Comparison of ENCODE assay signal across 9 cellular contexts in the genomic region with DNA sequence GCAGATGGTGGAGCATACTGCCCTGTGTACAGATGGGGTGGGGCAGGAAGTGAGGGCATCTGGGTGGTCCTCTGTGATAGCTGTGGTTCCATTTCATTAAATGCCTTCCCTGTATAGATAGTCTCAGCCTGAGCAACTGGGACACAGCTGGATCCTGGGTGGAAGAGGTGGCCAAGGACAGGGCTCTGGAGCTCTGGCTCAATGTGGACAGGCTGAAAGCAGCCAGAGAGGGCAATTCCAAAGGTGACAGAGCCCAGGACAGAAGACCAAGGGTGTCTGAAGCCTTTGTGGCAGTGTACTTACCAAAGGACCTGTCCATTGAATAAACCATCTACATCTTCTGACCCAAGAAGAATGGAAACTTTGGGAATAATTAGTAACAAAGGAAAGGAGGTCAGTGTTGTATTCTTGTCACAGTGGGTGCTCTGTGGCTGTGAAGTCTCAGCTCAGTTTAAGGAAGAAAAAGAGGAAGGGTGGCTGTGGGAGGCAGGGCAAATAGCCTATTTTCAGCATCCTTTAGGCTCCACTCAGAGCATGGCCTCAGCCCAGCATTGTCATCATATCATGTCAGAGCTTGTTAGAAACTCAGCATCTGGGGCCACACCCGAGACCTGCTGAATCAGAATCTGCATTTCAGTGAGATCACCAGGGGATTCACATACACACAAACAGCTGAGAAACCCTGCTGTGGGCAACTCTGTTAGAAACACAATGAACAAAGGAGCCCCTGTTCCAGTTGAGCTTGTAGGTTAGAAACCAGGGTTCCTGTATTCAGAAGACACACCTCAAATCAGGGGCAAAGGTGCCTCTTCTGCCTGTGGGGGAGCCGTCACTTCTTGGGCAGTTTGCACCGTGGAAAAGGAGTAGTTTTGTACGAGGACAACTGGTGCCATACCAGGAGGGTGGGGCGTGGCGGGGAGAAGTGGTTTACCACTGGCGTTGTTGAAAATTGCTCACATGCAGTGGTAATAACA.
DNase-seq lines count a peak whose midpoint lies in the region; ATAC-seq and TF ChIP-seq lines count a peak whose summit lies in the region.
"Had no signal": no experiment of that assay in that cellular context is flagged by ENCODE, and none has a peak within 500 bp of the region (broad histone marks: within the 10 kb centered on the region; RNA-seq: fewer than 3 reads in every experiment).

No MANE protein-coding gene starts in this region.

- H3K27me3 ChIP-seq in BE2C, result no peaks in the 10 kb centered on the region

- TF ChIP-seq CTCF in foreskin fibroblast (IDR thresholded peaks at IDR 0.05; ENCODE audit: low read depth, low read length) (no peak), BE2C (IDR thresholded peaks at IDR 0.05; ENCODE audit: low read depth, low read length) (no peak)

- H3K9me3 ChIP-seq in BE2C, result no peaks in the 10 kb centered on the region

- ATAC-seq in GM19397 (IDR thresholded peaks at IDR 0.05; ENCODE audit: unreplicated experiment) (peak; percentile 43), HG03520 (IDR thresholded peaks at IDR 0.05; ENCODE audit: unreplicated experiment) (peak; percentile 32), HG02970 (IDR thresholded peaks at IDR 0.05; ENCODE audit: low FRiP score, unreplicated experiment) (no peak)

- H3K4me1 ChIP-seq in BE2C, result 0 out of 2 replicates have a peak, but pooled peaks cover 2% of the 10 kb centered on the region

- no peaks in the 10 kb centered on the region for H3K36me3 ChIP-seq in BE2C

- H3K4me3 ChIP-seq in foreskin fibroblast (ENCODE audit: low read depth in 1 of 2, low read length in 2 of 2) (no peak overlapping the region), BE2C (ENCODE audit: low read depth, low read length) (no peak overlapping the region)

- DNase-seq in AG08396 (ENCODE audit: low spot score), result peak; percentile 29
- DNase-seq in activated CD4-positive, alpha-beta T cell treated with anti-CD3 and anti-CD28 coated beads, Interleukin-2, amount 50 U/mL, for 48 hours, result peak; percentile 75 to 80
- peak; percentile 59 to 84 for DNase-seq in foreskin fibroblast
- DNase-seq in stimulated activated CD4-positive, alpha-beta T cell treated with anti-CD3 and anti-CD28 coated beads, Interleukin-2, amount 100 ng/mL, for 48 hours, result peak; percentile 53 to 62
- no peak for DNase-seq in BE2C
- DNase-seq: DND-41 had no signal
